25 cellular contexts compared by ENCODE assay signal in the genomic region with DNA sequence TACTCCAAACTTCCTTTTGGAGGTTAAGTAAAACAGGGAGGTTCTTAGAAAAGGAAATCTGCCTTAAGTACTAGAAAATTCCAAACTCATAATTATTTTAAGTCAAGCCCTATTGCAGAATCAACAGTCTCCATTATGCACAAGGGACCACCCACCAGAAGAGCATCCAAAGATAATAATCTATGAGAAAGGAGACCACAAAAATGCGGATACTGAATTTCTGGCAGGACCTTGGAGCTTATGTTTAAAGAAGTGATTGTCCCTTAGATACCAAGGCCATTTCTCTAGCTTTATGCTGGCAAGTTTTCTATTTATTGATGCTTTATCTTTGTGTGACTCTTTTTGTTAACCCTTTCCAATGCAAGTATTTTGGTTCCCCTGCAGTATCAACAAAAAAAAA.
DNase-seq lines count a peak whose midpoint lies in the region; ATAC-seq, FAIRE-seq and TF ChIP-seq lines count a peak whose summit lies in the region.
"Had no signal": no experiment of that assay in that cellular context is flagged by ENCODE, and none has a peak within 500 bp of the region (broad histone marks: within the 10 kb centered on the region; RNA-seq: fewer than 3 reads in every experiment).

No MANE protein-coding gene starts in this region.

- H3K27me3 ChIP-seq in HepG2 (ENCODE audit: control insufficient read depth in 1 of 2, insufficient read depth in 2 of 2, low read length in 2 of 2) (no peaks in the 10 kb centered on the region), right lobe of liver (no peaks in the 10 kb centered on the region)
- H3K27me3 ChIP-seq: adrenal gland; BLaER1 treated with 17β-estradiol and CSF1 and Interleukin-3, amounts not matched to agents 10 nM and 100 nM; pancreas had no signal

- no peak for TF ChIP-seq CTCF in HepG2 (CRISPR knock-in tag; IDR thresholded peaks at IDR 0.05)
- no peak for TF ChIP-seq CTCF in right lobe of liver (IDR thresholded peaks at IDR 0.05)
- TF ChIP-seq CTCF in astrocyte of the cerebellum (IDR thresholded peaks at IDR 0.05; ENCODE audit: low read depth, low read length, missing control alignments) = no peak
- no peak for TF ChIP-seq CTCF in fibroblast of mammary gland (conservative IDR thresholded peaks at IDR 0.05; ENCODE audit: control insufficient read depth, insufficient read depth, low read depth, low read length)

- H3K36me3 Mint-ChIP-seq in T-helper 17 cell (ENCODE audit: low read depth) = no peaks in the 10 kb centered on the region
- H3K36me3 Mint-ChIP-seq: memory B cell; naive thymus-derived CD4-positive, alpha-beta T cell had no signal

- H3K9ac ChIP-seq in HepG2 (ENCODE audit: insufficient read depth, low read depth, low read length) = no peak overlapping the region
- H3K9ac ChIP-seq: BLaER1 treated with 17β-estradiol and CSF1 and Interleukin-3, amounts not matched to agents 10 nM and 100 nM had no signal

- WGBS in HepG2 (ENCODE audit: low lambda C conversion rate) = 0% methylated on average over 1 of the region's 1 CpG
- WGBS in right lobe of liver (ENCODE audit: insufficient coverage, low coverage, low lambda C conversion rate, missing lambda C conversion rate) = 27% methylated on average over 1 of the region's 1 CpG

- DNase-seq in HepG2 (ENCODE audit: low spot score) (peak; percentile 13), right lobe of liver (no peak), astrocyte of the cerebellum (ENCODE audit: low read depth) (peak; percentile 69), fibroblast of mammary gland (ENCODE audit: low read depth) (peak; percentile 19), SKM-1 (lab: John Stamatoyannopoulos, UW; ENCODE audit: unreplicated experiment) (no peak), T-helper 17 cell (no peak)
- DNase-seq: 8988T; activated gamma-delta T cell treated with Interleukin-2 at 50 U/mL for 16 hours; adrenal gland; DMS153; kidney glomerular epithelial cell; naive thymus-derived CD4-positive, alpha-beta T cell; NCI-H2029; NCI-H446; pancreas; stimulated activated CD4-positive, alpha-beta T cell treated with anti-CD3 and anti-CD28 coated beads, Interleukin-2, amount 100 ng/mL, for 48 hours; WERI-Rb-1 had no signal

- in situ Hi-C loops in HepG2 (cut with HindIII; ENCODE audit: extremely low pct_ligation_motif_present, low pct_unique_long_range_greater_than_20kb) = no loop called here
- in situ Hi-C loops in astrocyte of the cerebellum (cut with HindIII; ENCODE audit: low sequenced_read_pairs) = no loop called here

- POLR2A ChIA-PET in HepG2 (lab: Yijun Ruan, JAX) = no interaction called here

- no peak overlapping the region for H3K4me3 Mint-ChIP-seq in T-helper 17 cell
- H3K4me3 Mint-ChIP-seq: memory B cell; naive thymus-derived CD4-positive, alpha-beta T cell; T-helper 1 cell treated with Interleukin-12 subunit alpha and Interleukin-12 subunit beta and Interleukin-4 antibody, amounts not matched to agents 30 μg/mL and 1 μg/mL, for 36 hours had no signal

- FAIRE-seq in HepG2 (lab: Jason Lieb, UNC) = no peak
- FAIRE-seq: frontal cortex, K562, pancreas had no signal

- no peaks in the 10 kb centered on the region for H3K36me3 ChIP-seq in HepG2 (replicated peaks in 1 of 2; ENCODE audit: control insufficient read depth in 1 of 2, insufficient read depth in 2 of 2, low read length in 2 of 2)
- no peaks in the 10 kb centered on the region for H3K36me3 ChIP-seq in right lobe of liver
- H3K36me3 ChIP-seq: adrenal gland; BLaER1 treated with 17β-estradiol and CSF1 and Interleukin-3, amounts not matched to agents 10 nM and 100 nM; pancreas; WERI-Rb-1 had no signal

- TF ChIP-seq POLR2A in HepG2 (IDR thresholded peaks at IDR 0.05; ENCODE audit: insufficient read depth in 1 of 2, low read depth in 2 of 2, low read length in 2 of 2) (no peak), right lobe of liver (IDR thresholded peaks at IDR 0.05) (no peak)

- no peaks in the 10 kb centered on the region for H4K20me1 ChIP-seq in HepG2 (ENCODE audit: insufficient read depth, low read length)
- H4K20me1 ChIP-seq: BLaER1 treated with 17β-estradiol and CSF1 and Interleukin-3, amounts not matched to agents 10 nM and 100 nM had no signal

- no peak overlapping the region for H3K27ac Mint-ChIP-seq in T-helper 17 cell
- H3K27ac Mint-ChIP-seq: memory B cell; naive thymus-derived CD4-positive, alpha-beta T cell; T-helper 1 cell treated with Interleukin-12 subunit alpha and Interleukin-12 subunit beta and Interleukin-4 antibody, amounts not matched to agents 30 μg/mL and 1 μg/mL, for 36 hours had no signal

- BruUV-seq in HepG2 (replicated peaks; lab: Mats Ljungman, UMichigan) = no TSS peak

- TF ChIP-seq EP300 in HepG2 (IDR thresholded peaks at IDR 0.05; ENCODE audit: low read depth in 2 of 2, low read length in 2 of 2) (no peak), HepG2 (CRISPR knock-in tag; IDR thresholded peaks at IDR 0.05; ENCODE audit: borderline replicate concordance) (no peak)

- H3K9me3 ChIP-seq in HepG2 (ENCODE audit: low read length) = peaks cover 15% of the 10 kb centered on the region; the same call in 1 of the 2 replicates
- no peaks in the 10 kb centered on the region for H3K9me3 ChIP-seq in right lobe of liver
- H3K9me3 ChIP-seq in T-helper 17 cell (ENCODE audit: control insufficient read depth, low read length, poor library complexity, severe bottlenecking) = no peaks in the 10 kb centered on the region
- H3K9me3 ChIP-seq: adrenal gland; BLaER1 treated with 17β-estradiol and CSF1 and Interleukin-3, amounts not matched to agents 10 nM and 100 nM; pancreas had no signal

- no peaks in the 10 kb centered on the region for H3K79me2 ChIP-seq in HepG2 (ENCODE audit: insufficient read depth, low read length)

- H3K4me3 ChIP-seq in HepG2 (replicated peaks in 1 of 3; ENCODE audit: insufficient read depth in 1 of 3, low read depth in 2 of 3, low read length in 3 of 3) (no peak overlapping the region), right lobe of liver (no peak overlapping the region), astrocyte of the cerebellum (ENCODE audit: low read depth, low read length) (no peak overlapping the region), fibroblast of mammary gland (ENCODE audit: control insufficient read depth, low read depth, low read length) (no peak overlapping the region)
- H3K4me3 ChIP-seq: adrenal gland; BLaER1 treated with 17β-estradiol and CSF1 and Interleukin-3, amounts not matched to agents 10 nM and 100 nM; K562; pancreas; skin epidermis had no signal

- no peak for TF ChIP-seq RAD21 in HepG2 (CRISPR knock-in tag; IDR thresholded peaks at IDR 0.05)

- ATAC-seq in HepG2 (no peak), right lobe of liver (no peak), GM19455 (IDR thresholded peaks at IDR 0.05; ENCODE audit: unreplicated experiment) (no peak), HG02970 (IDR thresholded peaks at IDR 0.05; ENCODE audit: low FRiP score, unreplicated experiment) (no peak), T-helper 17 cell (no peak)
- ATAC-seq: K562; naive thymus-derived CD4-positive, alpha-beta T cell; pancreas had no signal

- CTCF ChIA-PET in HepG2 (lab: Yijun Ruan, JAX; ENCODE audit: low intra/inter-chr PET ratio, low total read pairs) = no interaction called here

- H3K4me1 ChIP-seq in HepG2 (ENCODE audit: insufficient read depth, low read length) (peaks cover 11% of the 10 kb centered on the region), right lobe of liver (peaks cover 0 to 30% (median 11%) of the 10 kb centered on the region in 4 donors)
- H3K4me1 ChIP-seq: adrenal gland had no signal

- intact Hi-C loops in HepG2 (cut with micrococcal nuclease; ENCODE audit: unreplicated experiment) (loop anchor here (10.0 kb wide), 1 partner anchor 397 kb away; no protein-coding TSS in a partner anchor), right lobe of liver (cut with DNase I) (no loop called here)

- H3K27me3 Mint-ChIP-seq in T-helper 17 cell = no peaks in the 10 kb centered on the region
- H3K27me3 Mint-ChIP-seq: memory B cell; naive thymus-derived CD4-positive, alpha-beta T cell had no signal

- H2AFZ ChIP-seq in HepG2 (ENCODE audit: low read length) = no peak overlapping the region

- H3K27ac ChIP-seq in HepG2 (ENCODE audit: extremely low read length, insufficient read depth, low read length) (no peak overlapping the region), right lobe of liver (no peak overlapping the region)
- H3K27ac ChIP-seq: adrenal gland; BLaER1 treated with 17β-estradiol and CSF1 and Interleukin-3, amounts not matched to agents 10 nM and 100 nM; pancreas; skin epidermis; WERI-Rb-1 had no signal

- H3K4me2 ChIP-seq in HepG2 (ENCODE audit: low read depth, low read length) = no peak overlapping the region

- no peaks in the 10 kb centered on the region for H3K4me1 Mint-ChIP-seq in T-helper 17 cell
- H3K4me1 Mint-ChIP-seq: memory B cell; naive thymus-derived CD4-positive, alpha-beta T cell had no signal

TF ChIP-seq in HepG2, 621 proteins besides CTCF, POLR2A, EP300 and RAD21 (continues in another document):
- no peak for TF ChIP-seq ZBTB38 (CRISPR knock-in tag; IDR thresholded peaks at IDR 0.05)
- TF ChIP-seq ZNF326 (CRISPR knock-in tag; IDR thresholded peaks at IDR 0.05; ENCODE audit: borderline replicate concordance) = no peak
- TF ChIP-seq, protein P1, sequence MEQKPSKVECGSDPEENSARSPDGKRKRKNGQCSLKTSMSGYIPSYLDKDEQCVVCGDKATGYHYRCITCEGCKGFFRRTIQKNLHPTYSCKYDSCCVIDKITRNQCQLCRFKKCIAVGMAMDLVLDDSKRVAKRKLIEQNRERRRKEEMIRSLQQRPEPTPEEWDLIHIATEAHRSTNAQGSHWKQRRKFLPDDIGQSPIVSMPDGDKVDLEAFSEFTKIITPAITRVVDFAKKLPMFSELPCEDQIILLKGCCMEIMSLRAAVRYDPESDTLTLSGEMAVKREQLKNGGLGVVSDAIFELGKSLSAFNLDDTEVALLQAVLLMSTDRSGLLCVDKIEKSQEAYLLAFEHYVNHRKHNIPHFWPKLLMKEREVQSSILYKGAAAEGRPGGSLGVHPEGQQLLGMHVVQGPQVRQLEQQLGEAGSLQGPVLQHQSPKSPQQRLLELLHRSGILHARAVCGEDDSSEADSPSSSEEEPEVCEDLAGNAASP (CRISPR knock-in tag; IDR thresholded peaks at IDR 0.05; ENCODE audit: borderline replicate concordance) = no peak
- TF ChIP-seq, protein P2, sequence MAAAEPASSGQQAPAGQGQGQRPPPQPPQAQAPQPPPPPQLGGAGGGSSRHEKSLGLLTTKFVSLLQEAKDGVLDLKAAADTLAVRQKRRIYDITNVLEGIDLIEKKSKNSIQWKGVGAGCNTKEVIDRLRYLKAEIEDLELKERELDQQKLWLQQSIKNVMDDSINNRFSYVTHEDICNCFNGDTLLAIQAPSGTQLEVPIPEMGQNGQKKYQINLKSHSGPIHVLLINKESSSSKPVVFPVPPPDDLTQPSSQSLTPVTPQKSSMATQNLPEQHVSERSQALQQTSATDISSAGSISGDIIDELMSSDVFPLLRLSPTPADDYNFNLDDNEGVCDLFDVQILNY (CRISPR knock-in tag; conservative IDR thresholded peaks at IDR 0.05) = no peak
- no peak for TF ChIP-seq ARID2 (CRISPR knock-in tag; IDR thresholded peaks at IDR 0.05; ENCODE audit: borderline replicate concordance)
- no peak for TF ChIP-seq AGO1 (IDR thresholded peaks at IDR 0.05; ENCODE audit: low read depth, low read length, poor library complexity, severe bottlenecking)
- no peak for TF ChIP-seq CENPT (CRISPR knock-in tag; IDR thresholded peaks at IDR 0.05; ENCODE audit: low read depth)

Comparison
In these comparisons a context has a peak if more than half of its experiments do, and no peak if none do; other contexts are left out.
1. DNase-seq: peak in HepG2 (single experiment), astrocyte of the cerebellum (single experiment) and fibroblast of mammary gland (single experiment); none in right lobe of liver (0 of 3), SKM-1 (single experiment) and T-helper 17 cell (0 of 3).